8 cellular contexts compared by ENCODE assay signal in genomic region chr3:194333212-194333980, GRCh38. TPM values are rescaled to one million over a fixed set of nuclear protein-coding genes. Genes with fewer than 3 reads are reported as not detected.
A peak's percentile ranks its signal among the peaks of the same experiment; 100 is the strongest.
DNase-seq lines count a peak whose midpoint lies in the region; ATAC-seq and TF ChIP-seq lines count a peak whose summit lies in the region.

No MANE protein-coding gene starts in this region.

- H3K9me3 ChIP-seq in BE2C (no peaks in the 10 kb centered on the region), esophagus squamous epithelium (no peaks in the 10 kb centered on the region)

- peak; percentile 90 for TF ChIP-seq CTCF in BE2C (IDR thresholded peaks at IDR 0.05; ENCODE audit: low read depth, low read length)
- peak; percentile 98 for TF ChIP-seq CTCF in GM20000 (IDR thresholded peaks at IDR 0.05; ENCODE audit: extremely low read depth, missing control alignments)
- TF ChIP-seq CTCF in esophagus squamous epithelium (IDR thresholded peaks at IDR 0.05): peak; percentile 97 to 99 (median 98)

- H3K4me3 Mint-ChIP-seq in natural killer cell treated with Interleukin-12 subunit alpha and Interleukin-12 subunit beta and Interleukin-15 and Interleukin-18, amount 100 ng/mL, for 72 hours: peak overlapping the region; percentile 51
- H3K4me3 Mint-ChIP-seq in stimulated activated naive CD8-positive, alpha-beta T cell treated with anti-CD3 and anti-CD28 coated beads, Interleukin-15, Interleukin-2, amounts not matched to agents 100 ng/mL and 50 ng/mL, for 24 hours: peak overlapping the region; percentile 57

- no peaks in the 10 kb centered on the region for H3K27me3 ChIP-seq in BE2C
- H3K27me3 ChIP-seq in esophagus squamous epithelium: peaks cover 0 to 42% (median 0%) of the 10 kb centered on the region in 4 donors

- H3K36me3 ChIP-seq in BE2C (no peaks in the 10 kb centered on the region), esophagus squamous epithelium (no peaks in the 10 kb centered on the region)

- H3K27ac ChIP-seq in esophagus squamous epithelium: peak overlapping the region in 3 of 4 donors; percentile 10 to 83 (median 79)

- H3K4me1 ChIP-seq in BE2C (no peaks in the 10 kb centered on the region; the same call in 1 of the 2 replicates), esophagus squamous epithelium (peaks cover 10 to 56% (median 23%) of the 10 kb centered on the region in 3 donors)

- 6 to 14% methylated on average over 16 to 19 of the region's 69 CpGs for WGBS in esophagus squamous epithelium, 2 donors

- no peaks in the 10 kb centered on the region for H3K9me3 Mint-ChIP-seq in natural killer cell treated with Interleukin-12 subunit alpha and Interleukin-12 subunit beta and Interleukin-15 and Interleukin-18, amount 100 ng/mL, for 72 hours
- no peaks in the 10 kb centered on the region for H3K9me3 Mint-ChIP-seq in stimulated activated naive CD8-positive, alpha-beta T cell treated with anti-CD3 and anti-CD28 coated beads, Interleukin-15, Interleukin-2, amounts not matched to agents 100 ng/mL and 50 ng/mL, for 24 hours

- TF ChIP-seq POLR2A in esophagus squamous epithelium (IDR thresholded peaks at IDR 0.05): no peak

- intact Hi-C loops in esophagus squamous epithelium (cut with DNase I): loop anchor here (5.0 kb wide), 2 partner anchors 74 to 249 kb away; no protein-coding TSS in a partner anchor

- peaks cover 31 to 33% of the 10 kb centered on the region in 2 donors for H3K27me3 Mint-ChIP-seq in natural killer cell treated with Interleukin-12 subunit alpha and Interleukin-12 subunit beta and Interleukin-15 and Interleukin-18, amount 100 ng/mL, for 72 hours
- H3K27me3 Mint-ChIP-seq in stimulated activated naive CD8-positive, alpha-beta T cell treated with anti-CD3 and anti-CD28 coated beads, Interleukin-15, Interleukin-2, amounts not matched to agents 100 ng/mL and 50 ng/mL, for 24 hours: peaks cover 33% of the 10 kb centered on the region

- H3K4me1 Mint-ChIP-seq in natural killer cell treated with Interleukin-12 subunit alpha and Interleukin-12 subunit beta and Interleukin-15 and Interleukin-18, amount 100 ng/mL, for 72 hours (ENCODE audit: low read depth in 2 of 2): peaks cover 0 to 4% of the 10 kb centered on the region in 2 donors
- H3K4me1 Mint-ChIP-seq in stimulated activated naive CD8-positive, alpha-beta T cell treated with anti-CD3 and anti-CD28 coated beads, Interleukin-15, Interleukin-2, amounts not matched to agents 100 ng/mL and 50 ng/mL, for 24 hours (ENCODE audit: low read depth): peaks cover 6% of the 10 kb centered on the region

- H3K4me3 ChIP-seq in BE2C (ENCODE audit: low read depth, low read length): peak overlapping the region; percentile 66
- H3K4me3 ChIP-seq in esophagus squamous epithelium: peak overlapping the region; percentile 19 to 68 (median 48)

- no peaks in the 10 kb centered on the region for H3K36me3 Mint-ChIP-seq in natural killer cell treated with Interleukin-12 subunit alpha and Interleukin-12 subunit beta and Interleukin-15 and Interleukin-18, amount 100 ng/mL, for 72 hours
- no peaks in the 10 kb centered on the region for H3K36me3 Mint-ChIP-seq in stimulated activated naive CD8-positive, alpha-beta T cell treated with anti-CD3 and anti-CD28 coated beads, Interleukin-15, Interleukin-2, amounts not matched to agents 100 ng/mL and 50 ng/mL, for 24 hours (ENCODE audit: low read depth)

- peak; percentile 88 to 91 for ATAC-seq in natural killer cell treated with Interleukin-12 subunit alpha and Interleukin-12 subunit beta and Interleukin-15 and Interleukin-18, amount 100 ng/mL, for 72 hours

- DNase-seq in BE2C: peak; percentile 91
- DNase-seq in GM20000 (ENCODE audit: low spot score): peak; percentile 88
- DNase-seq in HT1080 (ENCODE audit: low read depth): peak; percentile 88
- peak; percentile 73 to 75 for DNase-seq in activated CD8-positive, alpha-beta memory T cell treated with anti-CD3 and anti-CD28 coated beads for 4 hours (ENCODE audit: low read depth in 2 of 2)
- no peak for DNase-seq in esophagus squamous epithelium (lab: John Stamatoyannopoulos, UW)
- peak; percentile 90 for DNase-seq in natural killer cell treated with Interleukin-12 subunit alpha and Interleukin-12 subunit beta and Interleukin-15 and Interleukin-18, amount 100 ng/mL, for 72 hours (ENCODE audit: low spot score)
- no peak for DNase-seq in OCI-M1 (lab: John Stamatoyannopoulos, UW)

- H3K27ac Mint-ChIP-seq in natural killer cell treated with Interleukin-12 subunit alpha and Interleukin-12 subunit beta and Interleukin-15 and Interleukin-18, amount 100 ng/mL, for 72 hours: no peak overlapping the region
- H3K27ac Mint-ChIP-seq in stimulated activated naive CD8-positive, alpha-beta T cell treated with anti-CD3 and anti-CD28 coated beads, Interleukin-15, Interleukin-2, amounts not matched to agents 100 ng/mL and 50 ng/mL, for 24 hours: no peak overlapping the region

RNA-seq across cellular contexts. Expression of gene CPN2, which starts 17.7 kb away (rescaled TPM):
- polyA plus RNA-seq in BE2C (2012; ENCODE audit: insufficient read depth, insufficient read length, low read depth): not detected
- total RNA-seq in HT1080 (2014; rRNA removed; shearing (Covaris generic)): not detected in 2 replicates
- polyA plus RNA-seq in HT1080 (2015; cell fraction: cytosol; rRNA removed): not detected in 2 replicates
- polyA plus RNA-seq in HT1080 (2015; cell fraction: nucleus; rRNA removed): not detected in 2 replicates
- not detected for total RNA-seq in esophagus squamous epithelium
- total RNA-seq in natural killer cell treated with Interleukin-12 subunit alpha and Interleukin-12 subunit beta and Interleukin-15 and Interleukin-18, amount 100 ng/mL, for 72 hours: not detected

RNA-seq across cellular contexts. Expression of gene LRRC15, which starts 36.1 kb away (rescaled TPM):
- not detected for polyA plus RNA-seq in BE2C (2012; ENCODE audit: insufficient read depth, insufficient read length, low read depth)
- total RNA-seq in HT1080 (2014; rRNA removed; shearing (Covaris generic)): 0.30 and 0.40 TPM in 2 replicates
- 0.11 and 0.13 TPM in 2 replicates for polyA plus RNA-seq in HT1080 (2015; cell fraction: cytosol; rRNA removed)
- polyA plus RNA-seq in HT1080 (2015; cell fraction: nucleus; rRNA removed): 0.32 and 0.36 TPM in 2 replicates
- under 1 TPM in 1 of 4 donors, not detected in 3; 0.38 TPM for total RNA-seq in esophagus squamous epithelium
- not detected for total RNA-seq in natural killer cell treated with Interleukin-12 subunit alpha and Interleukin-12 subunit beta and Interleukin-15 and Interleukin-18, amount 100 ng/mL, for 72 hours

Comparison
In these comparisons a context has a peak if more than half of its experiments do, and no peak if none do; other contexts are left out.
1. DNase-seq: peak in BE2C (single experiment), GM20000 (single experiment), HT1080 (single experiment), activated CD8-positive, alpha-beta memory T cell treated with anti-CD3 and anti-CD28 coated beads for 4 hours (2 of 2) and natural killer cell treated with Interleukin-12 subunit alpha and Interleukin-12 subunit beta and Interleukin-15 and Interleukin-18, amount 100 ng/mL, for 72 hours (single experiment); none in esophagus squamous epithelium (single experiment) and OCI-M1 (single experiment).
2. Peak in every context shown above with its lines, with median percentiles within 50 percentile points of each other: CTCF ChIP-seq.